9 cellular contexts compared by ENCODE assay signal in genomic region chr1:1918901-1919303, GRCh38. TPM values are rescaled to one million over a fixed set of nuclear protein-coding genes. Genes with fewer than 3 reads are reported as not detected.
DNase-seq lines count a peak whose midpoint lies in the region; ATAC-seq, FAIRE-seq and TF ChIP-seq lines count a peak whose summit lies in the region.
"Had no signal": no experiment of that assay in that cellular context is flagged by ENCODE, and none has a peak within 500 bp of the region (broad histone marks: within the 10 kb centered on the region; RNA-seq: fewer than 3 reads in every experiment).

TSS of gene TMEM52 (minus strand) at chr1:1919279. CDS start at chr1:1919265, 14 bp downstream.

- FAIRE-seq in pancreas (lab: Jason Lieb, UNC): no peak

- no peaks in the 10 kb centered on the region for H3K9me3 ChIP-seq in CD4-positive, CD25-positive, alpha-beta regulatory T cell (ENCODE audit: control insufficient read depth in 2 of 2, low read length in 2 of 2)
- H3K9me3 ChIP-seq in MG63 (no peaks in the 10 kb centered on the region), pancreas (no peaks in the 10 kb centered on the region)
- H3K9me3 ChIP-seq in effector memory CD4-positive, alpha-beta T cell (ENCODE audit: control insufficient read depth, low read length): no peaks in the 10 kb centered on the region

- TF ChIP-seq CTCF in pancreas (IDR thresholded peaks at IDR 0.05): no peak

- peaks cover 0 to 9% (median 3%) of the 10 kb centered on the region in 4 donors for H3K4me1 Mint-ChIP-seq in CD4-positive, CD25-positive, alpha-beta regulatory T cell

- no peaks in the 10 kb centered on the region for H3K36me3 ChIP-seq in CD4-positive, CD25-positive, alpha-beta regulatory T cell (ENCODE audit: control insufficient read depth, insufficient read depth, low read length)
- no peaks in the 10 kb centered on the region for H3K36me3 ChIP-seq in MG63
- H3K36me3 ChIP-seq in effector memory CD4-positive, alpha-beta T cell (ENCODE audit: control insufficient read depth, insufficient read depth, low read length): no peaks in the 10 kb centered on the region
- no peaks in the 10 kb centered on the region for H3K36me3 ChIP-seq in pancreas

- H3K4me1 ChIP-seq in CD4-positive, CD25-positive, alpha-beta regulatory T cell (ENCODE audit: control insufficient read depth, insufficient read depth, low read length, poor library complexity, severe bottlenecking): peaks cover 14% of the 10 kb centered on the region
- H3K4me1 ChIP-seq in effector memory CD4-positive, alpha-beta T cell (ENCODE audit: control insufficient read depth, insufficient read depth, low read length, poor library complexity, severe bottlenecking): peaks cover 17% of the 10 kb centered on the region
- H3K4me1 ChIP-seq in pancreas: peaks cover 7 to 25% (median 16%) of the 10 kb centered on the region in 3 donors

- 1 to 3% methylated on average over 14 to 44 of the region's 44 CpGs for WGBS in pancreas, 2 donors

- H3K4me3 Mint-ChIP-seq in CD4-positive, CD25-positive, alpha-beta regulatory T cell: peak within 1 kb of the TSS; percentile 74 to 82 (median 76)

- peaks cover 6% of the 10 kb centered on the region for H3K27me3 Mint-ChIP-seq in CD4-positive, CD25-positive, alpha-beta regulatory T cell

- no peaks in the 10 kb centered on the region for H3K9me3 Mint-ChIP-seq in CD4-positive, CD25-positive, alpha-beta regulatory T cell

- H3K27me3 ChIP-seq in CD4-positive, CD25-positive, alpha-beta regulatory T cell (ENCODE audit: control insufficient read depth, insufficient read depth, low read length): no peaks in the 10 kb centered on the region
- H3K27me3 ChIP-seq in MG63 (no peaks in the 10 kb centered on the region), pancreas (no peaks in the 10 kb centered on the region)
- H3K27me3 ChIP-seq in effector memory CD4-positive, alpha-beta T cell (replicated peaks; ENCODE audit: control insufficient read depth, insufficient read depth, low read length, poor library complexity, severe bottlenecking): no peaks in the 10 kb centered on the region

- intact Hi-C loops in pancreas (cut with DNase I): no loop called here

- H3K4me3 ChIP-seq in CD4-positive, CD25-positive, alpha-beta regulatory T cell (ENCODE audit: low read depth, low read length): no peak within 1 kb of the TSS
- peak within 1 kb of the TSS; percentile 38 for H3K4me3 ChIP-seq in MG63
- H3K4me3 ChIP-seq in effector memory CD4-positive, alpha-beta T cell (ENCODE audit: insufficient read depth, low read depth, low read length, poor library complexity, severe bottlenecking): peak within 1 kb of the TSS; percentile 61
- H3K4me3 ChIP-seq in pancreas: peak within 1 kb of the TSS; percentile 36 to 59 (median 47)

- DNase-seq in CD4-positive, CD25-positive, alpha-beta regulatory T cell: no peak
- DNase-seq in MG63 (no peak), pancreas (peak in 5 of 6 donors; percentile 89 to 98 (median 90)), NCI-H345 treated with DMSO at 0.1 percent for 48 hours (lab: John Stamatoyannopoulos, UW; ENCODE audit: unreplicated experiment) (no peak), NCI-H1092 treated with DMSO at 0.1 percent for 48 hours (lab: John Stamatoyannopoulos, UW) (no peak)
- DNase-seq in effector memory CD4-positive, alpha-beta T cell: no peak
- DNase-seq in stimulated activated CD4-positive, alpha-beta T cell treated with anti-CD3 and anti-CD28 coated beads, Interleukin-12 subunit alpha, Interleukin-12 subunit beta, amount 100 ng/mL, for 4 hours: no peak

- H3K27ac Mint-ChIP-seq in CD4-positive, CD25-positive, alpha-beta regulatory T cell: peak within 1 kb of the TSS; percentile 45 to 65 (median 47)

- ATAC-seq in CD4-positive, CD25-positive, alpha-beta regulatory T cell (ENCODE audit: low read depth in 2 of 2): peak; percentile 4 to 7
- ATAC-seq in GM21447 (IDR thresholded peaks at IDR 0.05; ENCODE audit: unreplicated experiment) (peak; percentile 5), pancreas (peak; percentile 50 to 68 (median 55))

- H3K27ac ChIP-seq in CD4-positive, CD25-positive, alpha-beta regulatory T cell (ENCODE audit: insufficient read depth, low read length, poor library complexity, severe bottlenecking): peak within 1 kb of the TSS; percentile 65
- no peak within 1 kb of the TSS for H3K27ac ChIP-seq in effector memory CD4-positive, alpha-beta T cell (ENCODE audit: insufficient read depth, low read length, poor library complexity, severe bottlenecking)
- peak within 1 kb of the TSS; percentile 85 to 94 (median 90) for H3K27ac ChIP-seq in pancreas

- H3K36me3 Mint-ChIP-seq in CD4-positive, CD25-positive, alpha-beta regulatory T cell: no peaks in the 10 kb centered on the region

RNA-seq across cellular contexts. Expression of gene TMEM52, which starts in this region (rescaled TPM):
- 0.62 TPM for total RNA-seq in CD4-positive, CD25-positive, alpha-beta regulatory T cell
- under 1 TPM in 1 of 4 donors, not detected in 3; 0.50 TPM for polyA plus RNA-seq in CD4-positive, CD25-positive, alpha-beta regulatory T cell
- not detected in 2 replicates for total RNA-seq in MG63 (2014; rRNA removed; shearing (Covaris generic); ENCODE audit: low replicate concordance)
- total RNA-seq in pancreas: 10 to 100 TPM; 43.6 to 98.9 (median 78.6) TPM
- polyA plus RNA-seq in pancreas: 100 to 1,000 TPM in 1 of 2 donors, 10 to 100 TPM in 1; 72.2 to 120 TPM
- total RNA-seq: SK-MEL-5 had no signal

Comparison
In these comparisons a context has a peak if more than half of its experiments do, and no peak if none do; other contexts are left out.
1. RNA of gene TMEM52 (total RNA-seq): 43.6 to 98.9 TPM in pancreas; 0.62 TPM in CD4-positive, CD25-positive, alpha-beta regulatory T cell (single experiment) and not detected in MG63; every median in the first group is over 10 times any median in the second.
2. RNA of gene TMEM52 (polyA plus RNA-seq): 72.2 to 120 TPM in pancreas; 0.50 TPM in CD4-positive, CD25-positive, alpha-beta regulatory T cell; every median in the first group is over 10 times any median in the second.
3. Peak in ATAC-seq and H3K27ac ChIP-seq in CD4-positive, CD25-positive, alpha-beta regulatory T cell; RNA of the gene not detected or under 1 TPM.
4. ATAC-seq: peak in every context shown above with its lines; median percentile 55 in pancreas; 6 in CD4-positive, CD25-positive, alpha-beta regulatory T cell; 5 in GM21447.
5. DNase-seq: peak in pancreas (5 of 6); none in CD4-positive, CD25-positive, alpha-beta regulatory T cell (0 of 3), MG63 (single experiment), effector memory CD4-positive, alpha-beta T cell (0 of 3), NCI-H345 treated with DMSO at 0.1 percent for 48 hours (single experiment), stimulated activated CD4-positive, alpha-beta T cell treated with anti-CD3 and anti-CD28 coated beads, Interleukin-12 subunit alpha, Interleukin-12 subunit beta, amount 100 ng/mL, for 4 hours (single experiment) and NCI-H1092 treated with DMSO at 0.1 percent for 48 hours (single experiment).